8 cellular contexts compared by ENCODE assay signal in genomic region chr21:38853421-38853919, GRCh38. TPM values are rescaled to one million over a fixed set of nuclear protein-coding genes. Genes with fewer than 3 reads are reported as not detected.
DNase-seq lines count a peak whose midpoint lies in the region; ATAC-seq and TF ChIP-seq lines count a peak whose summit lies in the region.

No MANE protein-coding gene starts in this region.

- peaks cover 0 to 5% (median 4%) of the 10 kb centered on the region in 4 donors for H3K4me1 ChIP-seq in sigmoid colon

- peak; percentile 81 for ATAC-seq in HG02678 (IDR thresholded peaks at IDR 0.05; ENCODE audit: unreplicated experiment)
- no peak for ATAC-seq in HG02610 (IDR thresholded peaks at IDR 0.05; ENCODE audit: unreplicated experiment)

- TF ChIP-seq POLR2A in sigmoid colon (IDR thresholded peaks at IDR 0.05), result no peak

- H3K27me3 Mint-ChIP-seq in activated T-helper 2 cell treated with anti-CD3 and anti-CD28 coated beads, Interferon-gamma antibody, Interleukin-2, Interleukin-4, amounts not matched to agents 10 μg/mL and 5 μg/mL and 100 μg/mL, durations not matched to agents 14 hours and 24 hours and 36 hours (ENCODE audit: low read depth), result peaks cover 1% of the 10 kb centered on the region

- no peak for TF ChIP-seq CTCF in sigmoid colon (IDR thresholded peaks at IDR 0.05)

- no peaks in the 10 kb centered on the region for H3K9me3 ChIP-seq in sigmoid colon

- H3K4me3 ChIP-seq in sigmoid colon, result no peak overlapping the region

- H3K27ac ChIP-seq in sigmoid colon, result no peak overlapping the region

- no peaks in the 10 kb centered on the region for H3K9me3 Mint-ChIP-seq in activated T-helper 2 cell treated with anti-CD3 and anti-CD28 coated beads, Interferon-gamma antibody, Interleukin-2, Interleukin-4, amounts not matched to agents 10 μg/mL and 5 μg/mL and 100 μg/mL, durations not matched to agents 14 hours and 24 hours and 36 hours

- no peaks in the 10 kb centered on the region for H3K36me3 Mint-ChIP-seq in activated T-helper 2 cell treated with anti-CD3 and anti-CD28 coated beads, Interferon-gamma antibody, Interleukin-2, Interleukin-4, amounts not matched to agents 10 μg/mL and 5 μg/mL and 100 μg/mL, durations not matched to agents 14 hours and 24 hours and 36 hours (ENCODE audit: low read depth)

- TF ChIP-seq EP300 in sigmoid colon (IDR thresholded peaks at IDR 0.05), result no peak

- no peaks in the 10 kb centered on the region for H3K36me3 ChIP-seq in sigmoid colon

- H3K4me1 Mint-ChIP-seq in activated T-helper 2 cell treated with anti-CD3 and anti-CD28 coated beads, Interferon-gamma antibody, Interleukin-2, Interleukin-4, amounts not matched to agents 10 μg/mL and 5 μg/mL and 100 μg/mL, durations not matched to agents 14 hours and 24 hours and 36 hours (ENCODE audit: low read depth), result peaks cover 13% of the 10 kb centered on the region

- H3K27ac Mint-ChIP-seq in activated T-helper 2 cell treated with anti-CD3 and anti-CD28 coated beads, Interferon-gamma antibody, Interleukin-2, Interleukin-4, amounts not matched to agents 10 μg/mL and 5 μg/mL and 100 μg/mL, durations not matched to agents 14 hours and 24 hours and 36 hours, result no peak overlapping the region

- no peak overlapping the region for H3K4me3 Mint-ChIP-seq in activated T-helper 2 cell treated with anti-CD3 and anti-CD28 coated beads, Interferon-gamma antibody, Interleukin-2, Interleukin-4, amounts not matched to agents 10 μg/mL and 5 μg/mL and 100 μg/mL, durations not matched to agents 14 hours and 24 hours and 36 hours (ENCODE audit: low read depth)

- 66 to 82% methylated on average over 6 of the region's 6 CpGs for WGBS in sigmoid colon, 2 donors

- no peaks in the 10 kb centered on the region for H3K27me3 ChIP-seq in sigmoid colon

- intact Hi-C loops in activated T-helper 2 cell treated with anti-CD3 and anti-CD28 coated beads, Interferon-gamma antibody, Interleukin-2, Interleukin-4, amounts not matched to agents 10 μg/mL and 5 μg/mL and 100 μg/mL, durations not matched to agents 14 hours and 24 hours and 36 hours (cut with micrococcal nuclease), result no loop called here
- intact Hi-C loops in sigmoid colon (cut with DNase I), result no loop called here

- DNase-seq in Daoy (ENCODE audit: low read depth), result peak; percentile 97
- DNase-seq in NCI-H69 (lab: John Stamatoyannopoulos, UW), result peak; percentile 88
- DNase-seq in fibroblast of peridontal ligament (ENCODE audit: extremely low read depth), result peak; percentile 36
- no peak for DNase-seq in activated T-cell treated with anti-CD3 and anti-CD28 coated beads, Interleukin-2, amount 50 U/mL, for 48 hours
- no peak for DNase-seq in activated T-helper 2 cell treated with anti-CD3 and anti-CD28 coated beads, Interferon-gamma antibody, Interleukin-2, Interleukin-4, amounts not matched to agents 10 μg/mL and 5 μg/mL and 100 μg/mL, durations not matched to agents 14 hours and 24 hours and 36 hours (ENCODE audit: low spot score)
- DNase-seq in sigmoid colon, result no peak

RNA-seq across cellular contexts. Expression of gene ETS2, which starts 47.7 kb away (rescaled TPM):
- total RNA-seq in Daoy (2014; rRNA removed; shearing (Covaris generic)), result 21.5 and 25.7 TPM in 2 replicates
- total RNA-seq in activated T-helper 2 cell treated with anti-CD3 and anti-CD28 coated beads, Interferon-gamma antibody, Interleukin-2, Interleukin-4, amounts not matched to agents 10 μg/mL and 5 μg/mL and 100 μg/mL, durations not matched to agents 14 hours and 24 hours and 36 hours, result 62.8 and 63.9 TPM in 2 replicates
- total RNA-seq in sigmoid colon, result 100 to 1,000 TPM in 1 of 4 donors, 10 to 100 TPM in 3; 32.1 to 112 (median 41.7) TPM
- polyA plus RNA-seq in sigmoid colon, result 100 to 1,000 TPM in 1 of 3 donors, 10 to 100 TPM in 2; 47.4 to 133 (median 83.3) TPM

Comparison
In these comparisons a context has a peak if more than half of its experiments do, and no peak if none do; other contexts are left out.
1. DNase-seq: peak in Daoy (single experiment), NCI-H69 (single experiment) and fibroblast of peridontal ligament (single experiment); none in activated T-cell treated with anti-CD3 and anti-CD28 coated beads, Interleukin-2, amount 50 U/mL, for 48 hours (0 of 2), activated T-helper 2 cell treated with anti-CD3 and anti-CD28 coated beads, Interferon-gamma antibody, Interleukin-2, Interleukin-4, amounts not matched to agents 10 μg/mL and 5 μg/mL and 100 μg/mL, durations not matched to agents 14 hours and 24 hours and 36 hours (single experiment) and sigmoid colon (single experiment).